In genomic region chr16:712740-713250, GRCh38 we compare ENCODE assay signal across 8 cellular contexts. TPM values are rescaled to one million over a fixed set of nuclear protein-coding genes. Genes with fewer than 3 reads are reported as not detected.
A peak's percentile ranks its signal among the peaks of the same experiment; 100 is the strongest.
DNase-seq lines count a peak whose midpoint lies in the region; ATAC-seq and TF ChIP-seq lines count a peak whose summit lies in the region.
"Not testable (repeated sequence)": the region's sequence is repeated elsewhere in the genome, so short reads cannot be mapped to it uniquely, and the experiment has no call there.

No MANE protein-coding gene starts in this region.

- not testable (repeated sequence) for H3K79me1 ChIP-seq in mesendoderm (ENCODE audit: low read length)

- H3K27ac ChIP-seq in HCT116 (ENCODE audit: low read depth, low read length): peak overlapping the region; percentile 55
- not testable (repeated sequence) for H3K27ac ChIP-seq in mesendoderm (ENCODE audit: low read depth, low read length)

- intact Hi-C loops in HCT116 (cut with micrococcal nuclease): loop anchor here (1.0 to 5.0 kb wide), 3 partner anchors 73 to 345 kb away; no protein-coding TSS in a partner anchor
- intact Hi-C loops in activated naive CD4-positive, alpha-beta T cell treated with anti-CD3 and anti-CD28 coated beads for 36 hours (cut with micrococcal nuclease): loop anchor here (5.0 kb wide), 1 partner anchor 345 kb away; no protein-coding TSS in a partner anchor

- WGBS in mesendoderm (ENCODE audit: extremely low coverage, insufficient coverage, low lambda C conversion rate): no CpG with 5 or more reads among the region's 13 CpGs

- H3K4me3 Mint-ChIP-seq in activated naive CD4-positive, alpha-beta T cell treated with anti-CD3 and anti-CD28 coated beads for 36 hours: not testable (repeated sequence)

- H2BK120ac ChIP-seq in mesendoderm (ENCODE audit: low read depth, low read length): not testable (repeated sequence)

- RAD21 ChIA-PET in HCT116 (lab: Charles Lee; ENCODE audit: low non-redundant PET in 1 of 2, low total read pairs in 2 of 2, uncharacterized antibody in 2 of 2, unreplicated experiment in 2 of 2): interaction anchor here (0.7 to 1.1 kb wide), 3 partner anchors 13 to 92 kb away, joined by 3 to 4 read pairs (median 3); partner anchors contain the start of genes CHTF18 (in 1 of the 2) and RPUSD1 (in 1 of the 2)

- H4K8ac ChIP-seq in mesendoderm (ENCODE audit: low read depth, low read length): not testable (repeated sequence)

- POLR2A ChIA-PET in HCT116 (lab: Charles Lee): interaction anchor here (0.7 to 2.1 kb wide), 4 partner anchors 15 to 75 kb away, joined by 3 to 9 read pairs (median 4); partner anchors contain the start of genes CHTF18 and RPUSD1

- H3K9me3 ChIP-seq in HCT116 (ENCODE audit: control insufficient read depth in 1 of 2, insufficient read depth in 1 of 2, low read depth in 1 of 2, low read length in 2 of 2): not testable (repeated sequence)

- peaks cover 24 to 59% of the 10 kb centered on the region in 2 experiments for H3K4me1 ChIP-seq in HCT116 (ENCODE audit: control insufficient read depth in 1 of 2, insufficient read depth in 2 of 2, low read length in 2 of 2)
- H3K4me1 ChIP-seq in mesendoderm (ENCODE audit: control insufficient read depth, low read depth, low read length): not testable (repeated sequence)

- H3K4me1 Mint-ChIP-seq in activated naive CD4-positive, alpha-beta T cell treated with anti-CD3 and anti-CD28 coated beads for 36 hours (ENCODE audit: low read depth): not testable (repeated sequence)

- not testable (repeated sequence) for H3K23ac ChIP-seq in mesendoderm (ENCODE audit: low read length)

- H4K20me1 ChIP-seq in HCT116 (ENCODE audit: insufficient read depth): not testable (repeated sequence)

- H3K9me3 Mint-ChIP-seq in activated naive CD4-positive, alpha-beta T cell treated with anti-CD3 and anti-CD28 coated beads for 36 hours: not testable (repeated sequence)

- H3K56ac ChIP-seq in mesendoderm (ENCODE audit: low read length): not testable (repeated sequence)

- not testable (repeated sequence) for H3K27ac Mint-ChIP-seq in activated naive CD4-positive, alpha-beta T cell treated with anti-CD3 and anti-CD28 coated beads for 36 hours

- peak overlapping the region; percentile 59 for H3K4me2 ChIP-seq in HCT116 (ENCODE audit: low read length)
- H3K4me2 ChIP-seq in mesendoderm (ENCODE audit: low read length): not testable (repeated sequence)

- peak overlapping the region; percentile 13 for H3K9ac ChIP-seq in HCT116 (ENCODE audit: low read length)
- not testable (repeated sequence) for H3K9ac ChIP-seq in mesendoderm (ENCODE audit: low read length)

- not testable (repeated sequence) for H2AFZ ChIP-seq in HCT116 (ENCODE audit: low read depth, low read length, poor library complexity, severe bottlenecking)

- H3K36me3 Mint-ChIP-seq in activated naive CD4-positive, alpha-beta T cell treated with anti-CD3 and anti-CD28 coated beads for 36 hours (ENCODE audit: low read depth): not testable (repeated sequence)

- DNase-seq in Caki2 (ENCODE audit: low read depth): peak; percentile 99
- DNase-seq in HCT116 (ENCODE audit: low read depth, low spot score): peak; percentile 98
- DNase-seq in NCI-H2171 treated with DMSO at 0.1 percent for 48 hours (lab: John Stamatoyannopoulos, UW): peak; percentile 42
- DNase-seq in SW 1271 (lab: John Stamatoyannopoulos, UW): peak; percentile 86 to 88
- DNase-seq in activated naive CD4-positive, alpha-beta T cell treated with anti-CD3 and anti-CD28 coated beads for 36 hours: peak; percentile 77
- peak; percentile 69 to 77 for DNase-seq in erythroblast (lab: John Stamatoyannopoulos, UW)
- DNase-seq in mesendoderm: peak; percentile 97
- peak; percentile 90 for DNase-seq in stromal cell of bone marrow (ENCODE audit: low read depth)

- H3K27me3 Mint-ChIP-seq in activated naive CD4-positive, alpha-beta T cell treated with anti-CD3 and anti-CD28 coated beads for 36 hours (ENCODE audit: low read depth): peaks cover 37% of the 10 kb centered on the region

- not testable (repeated sequence) for TF ChIP-seq RAD21 in HCT116 (IDR thresholded peaks at IDR 0.05; ENCODE audit: low read depth)

- BruUV-seq in HCT116 (replicated peaks; lab: Mats Ljungman, UMichigan): not testable (repeated sequence)

- not testable (repeated sequence) for TF ChIP-seq POLR2A in HCT116 (IDR thresholded peaks at IDR 0.05; ENCODE audit: borderline replicate concordance, extremely low read depth, insufficient read depth, insufficient read length); erythroblast (IDR thresholded peaks at IDR 0.05; ENCODE audit: low read length)

- CTCF ChIA-PET in HCT116 (lab: Charles Lee): interaction anchor here (0.7 to 2.7 kb wide), 13 partner anchors 8 to 390 kb away, joined by 3 to 19 read pairs (median 9); partner anchors contain the start of genes ANTKMT, CCDC78, CHTF18 and HAGHL
- CTCF ChIA-PET in activated naive CD4-positive, alpha-beta T cell treated with anti-CD3 and anti-CD28 coated beads for 36 hours (lab: Charles Lee): interaction anchor here (0.5 to 2.8 kb wide), 18 partner anchors 9 to 581 kb away, joined by 3 to 55 read pairs (median 4); partner anchors contain the start of genes ANTKMT, CCDC78, CHTF18 and RPUSD1

- not testable (repeated sequence) for H2BK15ac ChIP-seq in mesendoderm (replicated peaks; ENCODE audit: low read depth)

- H3K9me2 ChIP-seq in HCT116 (ENCODE audit: insufficient read depth): not testable (repeated sequence)

- not testable (repeated sequence) for H3K4me3 ChIP-seq in HCT116 (replicated peaks in 1 of 2; ENCODE audit: low read depth in 1 of 2, low read length in 2 of 2); mesendoderm (ENCODE audit: low read length)

- in situ Hi-C loops in Caki2 (cut with HindIII; ENCODE audit: low pct_unique_long_range_greater_than_20kb, low sequenced_read_pairs): not testable (repeated sequence)

- not testable (repeated sequence) for H3K18ac ChIP-seq in mesendoderm (ENCODE audit: low read length)

- H3K79me2 ChIP-seq in HCT116 (ENCODE audit: insufficient read depth, low read length): peaks cover 19% of the 10 kb centered on the region
- H3K79me2 ChIP-seq in mesendoderm (ENCODE audit: control insufficient read depth, insufficient read depth, low read length): not testable (repeated sequence)

- H2BK5ac ChIP-seq in mesendoderm (ENCODE audit: low read length): not testable (repeated sequence)

- not testable (repeated sequence) for H2AK5ac ChIP-seq in mesendoderm (ENCODE audit: low read length)

- H3K4ac ChIP-seq in mesendoderm (ENCODE audit: low read depth, low read length): not testable (repeated sequence)

- not testable (repeated sequence) for H3K36me3 ChIP-seq in HCT116 (ENCODE audit: control insufficient read depth in 1 of 2, insufficient read depth in 2 of 2, low read length in 2 of 2); mesendoderm (ENCODE audit: control insufficient read depth, insufficient read depth, low read length)

- H4K5ac ChIP-seq in mesendoderm (ENCODE audit: low read length): not testable (repeated sequence)

- peak in 2 of 3 experiments; percentile 60; a peak in 4 of 6 replicates for TF ChIP-seq CTCF in HCT116 (IDR thresholded peaks at IDR 0.05 in 2 of 3, conservative IDR thresholded peaks at IDR 0.05 in 1 of 3; ENCODE audit: borderline replicate concordance in 1 of 3, insufficient read depth in 1 of 3, low read depth in 2 of 3, low read length in 2 of 3)

- H3K27me3 ChIP-seq in HCT116 (ENCODE audit: insufficient read depth, low read length); mesendoderm (ENCODE audit: insufficient read depth, low read length, poor library complexity): not testable (repeated sequence)

- peak; percentile 50 for ATAC-seq in HCT116

TF ChIP-seq in HCT116, 20 proteins besides CTCF, POLR2A, EP300 and RAD21:
- 0 out of 2 replicates have a peak, but pooled peaks have one; percentile 7 for TF ChIP-seq POLR2AphosphoS5 (IDR thresholded peaks at IDR 0.05; ENCODE audit: low read depth, low read length)

RNA-seq across cellular contexts. Expression of gene METRN, which starts 2.1 kb away (rescaled TPM):
- total RNA-seq in Caki2 (2014; rRNA removed; shearing (Covaris generic); ENCODE audit: low replicate concordance): 1,206 and 1,492 TPM in 2 replicates
- total RNA-seq in HCT116 (2021; ENCODE audit: unreplicated experiment): 193 TPM
- 121 and 125 TPM in 2 replicates for polyA plus RNA-seq in HCT116 (2012)
- 10 to 100 TPM in 1 of 2 experiments, 1 to 10 TPM in 1; 8.2 to 11.0 TPM for total RNA-seq in activated naive CD4-positive, alpha-beta T cell treated with anti-CD3 and anti-CD28 coated beads for 36 hours
- polyA plus RNA-seq in mesendoderm (2013, experiment 1 of 2): 2.4 TPM
- 2.0 TPM for polyA plus RNA-seq in mesendoderm (2013, experiment 2 of 2)

RNA-seq across cellular contexts. Expression of gene FBXL16, which starts 7.2 kb away (rescaled TPM):
- total RNA-seq in Caki2 (2014; rRNA removed; shearing (Covaris generic); ENCODE audit: low replicate concordance): 25.7 and 26.3 TPM in 2 replicates
- total RNA-seq in HCT116 (2021; ENCODE audit: unreplicated experiment): 49.7 TPM
- polyA plus RNA-seq in HCT116 (2012): 32.0 and 36.7 TPM in 2 replicates
- total RNA-seq in activated naive CD4-positive, alpha-beta T cell treated with anti-CD3 and anti-CD28 coated beads for 36 hours: 1 to 10 TPM; 3.7 to 5.7 TPM
- polyA plus RNA-seq in mesendoderm (2013, experiment 1 of 2): 1.1 TPM
- 1.2 TPM for polyA plus RNA-seq in mesendoderm (2013, experiment 2 of 2)

RNA-seq across cellular contexts. Expression of gene ANTKMT, which starts 8.2 kb away (rescaled TPM):
- total RNA-seq in Caki2 (2014; rRNA removed; shearing (Covaris generic); ENCODE audit: low replicate concordance): 95.7 and 164 TPM in 2 replicates
- 65.4 TPM for total RNA-seq in HCT116 (2021; ENCODE audit: unreplicated experiment)
- polyA plus RNA-seq in HCT116 (2012): 27.5 and 33.3 TPM in 2 replicates
- 10 to 100 TPM; 21.5 to 24.3 TPM for total RNA-seq in activated naive CD4-positive, alpha-beta T cell treated with anti-CD3 and anti-CD28 coated beads for 36 hours
- polyA plus RNA-seq in mesendoderm (2013, experiment 1 of 2): 12.5 TPM
- 13.3 TPM for polyA plus RNA-seq in mesendoderm (2013, experiment 2 of 2)

RNA-seq across cellular contexts. Expression of gene CCDC78, which starts 13.4 kb away (rescaled TPM):
- 4.5 and 10.3 TPM in 2 replicates for total RNA-seq in Caki2 (2014; rRNA removed; shearing (Covaris generic); ENCODE audit: low replicate concordance)
- 22.9 TPM for total RNA-seq in HCT116 (2021; ENCODE audit: unreplicated experiment)
- 6.8 and 7.7 TPM in 2 replicates for polyA plus RNA-seq in HCT116 (2012)
- 1 to 10 TPM; 1.2 to 1.3 TPM for total RNA-seq in activated naive CD4-positive, alpha-beta T cell treated with anti-CD3 and anti-CD28 coated beads for 36 hours
- polyA plus RNA-seq in mesendoderm (2013, experiment 1 of 2): 1.2 TPM
- polyA plus RNA-seq in mesendoderm (2013, experiment 2 of 2): 1.1 TPM

RNA-seq across cellular contexts. Expression of gene HAGHL, which starts 14.1 kb away (rescaled TPM):
- total RNA-seq in Caki2 (2014; rRNA removed; shearing (Covaris generic); ENCODE audit: low replicate concordance): 48.0 and 73.6 TPM in 2 replicates
- total RNA-seq in HCT116 (2021; ENCODE audit: unreplicated experiment): 74.8 TPM
- polyA plus RNA-seq in HCT116 (2012): 56.8 and 61.7 TPM in 2 replicates
- total RNA-seq in activated naive CD4-positive, alpha-beta T cell treated with anti-CD3 and anti-CD28 coated beads for 36 hours: 1 to 10 TPM; 6.5 to 7.7 TPM
- 1.8 TPM for polyA plus RNA-seq in mesendoderm (2013, experiment 1 of 2)
- 1.6 TPM for polyA plus RNA-seq in mesendoderm (2013, experiment 2 of 2)

Comparison
In these comparisons a context has a peak if more than half of its experiments do, and no peak if none do; other contexts are left out.
1. DNase-seq: peak in every context shown above with its lines; median percentile 99 in Caki2; 98 in HCT116; 97 in mesendoderm; 90 in stromal cell of bone marrow; 87 in SW 1271; 77 in activated naive CD4-positive, alpha-beta T cell treated with anti-CD3 and anti-CD28 coated beads for 36 hours; 73 in erythroblast; 42 in NCI-H2171 treated with DMSO at 0.1 percent for 48 hours.
2. RNA of gene METRN, which starts 2.1 kb away (total RNA-seq): 1,206 to 1,492 TPM in Caki2 and 193 TPM in HCT116 (single experiment); 8.2 to 11.0 TPM in activated naive CD4-positive, alpha-beta T cell treated with anti-CD3 and anti-CD28 coated beads for 36 hours; every median in the first group is over 10 times any median in the second.